In the genomic region with DNA sequence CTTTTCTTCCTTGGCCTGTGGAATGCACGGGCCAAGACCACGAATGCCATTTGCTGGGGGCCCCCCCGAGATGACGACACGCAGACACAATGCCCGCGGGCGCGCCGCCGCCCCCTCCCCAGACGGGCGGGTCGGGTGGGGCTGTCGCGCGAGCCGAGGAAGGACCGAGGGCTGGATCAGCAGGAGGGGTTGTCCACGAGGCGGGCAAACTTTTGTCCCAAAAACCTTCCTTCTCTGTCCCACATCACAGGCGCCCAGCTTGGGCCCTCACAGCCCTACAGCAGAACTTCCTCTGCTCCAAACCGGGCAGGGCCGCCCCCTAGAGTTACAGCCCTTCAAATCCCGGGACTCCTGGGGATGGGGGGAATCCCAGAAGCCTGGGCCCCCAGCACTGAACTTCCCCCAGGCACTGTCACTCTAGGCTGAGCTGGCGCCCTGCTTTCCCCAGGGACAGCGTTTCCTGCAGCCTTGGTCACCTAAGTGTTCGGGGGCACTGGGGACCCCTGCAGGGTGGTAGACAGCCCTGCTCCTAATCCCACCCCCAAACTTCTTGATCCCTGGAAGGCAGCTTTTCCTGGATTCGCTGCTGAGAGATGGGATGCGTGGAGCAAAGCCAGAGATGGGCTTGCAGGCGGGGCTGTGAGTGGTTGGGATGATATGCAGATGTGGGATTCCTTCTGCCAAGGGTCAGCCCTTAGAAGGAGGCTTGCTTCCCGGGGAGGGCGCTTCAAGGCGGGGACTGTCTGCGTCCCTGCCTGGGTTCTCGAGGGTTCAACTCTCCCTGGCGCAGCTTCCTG, we compare ENCODE assay signal across 8 cellular contexts. TPM values are rescaled to one million over a fixed set of nuclear protein-coding genes. Genes with fewer than 3 reads are reported as not detected.
DNase-seq lines count a peak whose midpoint lies in the region; ATAC-seq, FAIRE-seq and TF ChIP-seq lines count a peak whose summit lies in the region.

No MANE protein-coding gene starts in this region.

- no peak for TF ChIP-seq POLR2A in GM12891 (IDR thresholded peaks at IDR 0.05; ENCODE audit: low read depth, low read length)

- DNase-seq in HFFc6 (peak; percentile 79), bronchial epithelial cell (ENCODE audit: low read depth) (peak; percentile 14), left kidney (ENCODE audit: low read depth, low spot score) (peak; percentile 63), GM12891 (ENCODE audit: insufficient read length, low spot score) (no peak), NCI-H526 (lab: John Stamatoyannopoulos, UW) (no peak)

- H3K27ac ChIP-seq in subcutaneous abdominal adipose tissue (ENCODE audit: low read depth, low read length): peak overlapping the region; percentile 81

- peaks cover 34% of the 10 kb centered on the region for H3K36me3 Mint-ChIP-seq in HFFc6 (ENCODE audit: low read depth)

- H3K4me3 ChIP-seq in bronchial epithelial cell (ENCODE audit: low read depth, low read length) (peak overlapping the region; percentile 46), subcutaneous abdominal adipose tissue (ENCODE audit: low read depth in 1 of 5, low read length in 5 of 5) (peak overlapping the region; percentile 52 to 74 (median 66))

- no peaks in the 10 kb centered on the region for H3K9me3 Mint-ChIP-seq in HFFc6

- TF ChIP-seq CTCF in HFFc6 (IDR thresholded peaks at IDR 0.05) (peak; percentile 71), bronchial epithelial cell (IDR thresholded peaks at IDR 0.05; ENCODE audit: insufficient read depth, low read length, severe bottlenecking) (peak; percentile 5)

- H3K36me3 ChIP-seq in bronchial epithelial cell (ENCODE audit: control insufficient read depth, insufficient read depth, low read length) (no peaks in the 10 kb centered on the region), subcutaneous abdominal adipose tissue (ENCODE audit: control insufficient read depth in 5 of 5, insufficient read depth in 5 of 5, low read length in 5 of 5) (no peaks in the 10 kb centered on the region)

- FAIRE-seq in bronchial epithelial cell (lab: Jason Lieb, UNC) (no peak), GM12891 (lab: Jason Lieb, UNC) (no peak)

- H3K27me3 ChIP-seq in bronchial epithelial cell (ENCODE audit: control insufficient read depth, insufficient read depth, low read length) (no peaks in the 10 kb centered on the region), subcutaneous abdominal adipose tissue (ENCODE audit: control insufficient read depth in 5 of 5, insufficient read depth in 4 of 5, low read length in 5 of 5) (peaks cover 0 to 6% (median 0%) of the 10 kb centered on the region in 5 donors)

- no peaks in the 10 kb centered on the region for H3K9me3 ChIP-seq in subcutaneous abdominal adipose tissue (ENCODE audit: control insufficient read depth in 5 of 5, low read length in 5 of 5)

- H3K4me1 Mint-ChIP-seq in HFFc6 (ENCODE audit: low read depth): peaks cover 47% of the 10 kb centered on the region

- no peak for ATAC-seq in HG03442 (IDR thresholded peaks at IDR 0.05; ENCODE audit: unreplicated experiment)
- ATAC-seq in GM18517 (IDR thresholded peaks at IDR 0.05; ENCODE audit: unreplicated experiment): no peak

- H3K4me3 Mint-ChIP-seq in HFFc6: peak overlapping the region; percentile 97

- peaks cover 10% of the 10 kb centered on the region for H3K27me3 Mint-ChIP-seq in HFFc6 (ENCODE audit: insufficient read depth)

- H3K27ac Mint-ChIP-seq in HFFc6: peak overlapping the region; percentile 94

- peak overlapping the region in 3 of 5 donors; percentile 38 to 68 (median 64) for H3K9ac ChIP-seq in subcutaneous abdominal adipose tissue (ENCODE audit: low read length in 5 of 5)

- peaks cover 14 to 69% (median 61%) of the 10 kb centered on the region in 5 donors for H3K4me1 ChIP-seq in subcutaneous abdominal adipose tissue (ENCODE audit: control insufficient read depth in 5 of 5, insufficient read depth in 5 of 5, low read length in 5 of 5)

TF ChIP-seq in GM12891, 5 proteins besides CTCF, POLR2A, EP300 and RAD21:
- no peak for TF ChIP-seq POU2F2 (IDR thresholded peaks at IDR 0.05; ENCODE audit: low read depth, low read length)
TF ChIP-seq in GM12891: peak in this region for 0.

RNA-seq across cellular contexts. Expression of a gene that starts 1.0 kb away (rescaled TPM):
- total RNA-seq in HFFc6 (2021; fragmentation: NEBNext Ultra II Directional; extraction: Animal tissue kit (Norgen Biotek cat#: 25700)): 100 to 1,000 TPM; 196 to 308 (median 225) TPM
- total RNA-seq in bronchial epithelial cell: 0.90 and 6.3 TPM in 2 replicates
- 0.81 TPM for polyA plus RNA-seq in GM12891 (2012; ENCODE audit: low read depth, missing spikeins)

Comparison
In these comparisons a context has a peak if more than half of its experiments do, and no peak if none do; other contexts are left out.
1. DNase-seq: peak in HFFc6 (single experiment), bronchial epithelial cell (single experiment) and left kidney (single experiment); none in GM12891 (single experiment) and NCI-H526 (0 of 2).
2. RNA of a gene that starts 1.0 kb away (total RNA-seq): 196 to 308 TPM in HFFc6; 0.90 to 6.3 TPM in bronchial epithelial cell; every median in the first group is over 10 times any median in the second.